ENCODE assay signal across 21 cellular contexts in the genomic region with DNA sequence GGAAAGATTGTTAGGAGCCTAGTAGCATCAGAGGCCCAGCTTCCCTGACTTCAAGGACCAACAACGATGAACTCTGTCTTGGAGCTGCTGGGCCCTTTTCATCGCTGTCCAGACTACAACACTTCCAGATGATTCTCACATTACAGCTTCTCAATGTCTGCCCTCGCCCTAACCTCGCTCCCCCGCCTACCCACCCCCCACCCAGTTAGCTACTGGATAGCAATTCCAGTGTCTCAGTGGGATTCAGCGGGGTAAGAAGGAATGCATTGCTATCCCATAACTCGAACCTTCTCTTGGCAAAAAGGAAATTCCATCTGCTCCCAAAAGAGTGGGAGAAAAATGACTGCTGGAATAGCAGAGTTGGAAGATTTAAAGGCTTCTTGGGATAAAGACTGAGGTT.
"Had no signal": no experiment of that assay in that cellular context is flagged by ENCODE, and none has a peak within 500 bp of the region (broad histone marks: within the 10 kb centered on the region; RNA-seq: fewer than 3 reads in every experiment).

No MANE protein-coding gene starts in this region.

- H3K9me3 ChIP-seq: gastrocnemius medialis, pancreas, thoracic aorta had no signal

- H3K4me1 Mint-ChIP-seq: immature natural killer cell; stimulated activated memory B cell treated with anti-CD40 and anti-IgM and Interleukin-4, amounts not matched to agents 10 μg/mL and 1 μg/mL and 100 μg/mL, for 72 hours; stimulated activated naive CD8-positive, alpha-beta T cell treated with anti-CD3 and anti-CD28 coated beads, Interleukin-15, amount 100 ng/mL, for 72 hours had no signal

- H3K27me3 ChIP-seq: gastrocnemius medialis, pancreas had no signal

- H3K36me3 Mint-ChIP-seq: stimulated activated memory B cell treated with anti-CD40 and anti-IgM and Interleukin-4, amounts not matched to agents 10 μg/mL and 1 μg/mL and 100 μg/mL, for 72 hours had no signal

- H3K27ac ChIP-seq: coronary artery, gastrocnemius medialis, pancreas had no signal

- DNase-seq: effector CD4-positive, alpha-beta T cell; erythroblast; gastrocnemius medialis; immature natural killer cell; left ventricle myocardium superior; mesenchymal stem cell; naive thymus-derived CD4-positive, alpha-beta T cell; pancreas; right cardiac atrium; stimulated activated CD4-positive, alpha-beta T cell treated with anti-CD3 and anti-CD28 coated beads, Interleukin-4, amount 100 ng/mL, for 24 hours; stimulated activated naive CD8-positive, alpha-beta T cell treated with anti-CD3 and anti-CD28 coated beads, Interleukin-15, amount 100 ng/mL, for 72 hours; substantia nigra; trophoblast cell had no signal

- H3K4me1 ChIP-seq: gastrocnemius medialis, pancreas had no signal

- H3K4me3 Mint-ChIP-seq: endodermal cell; immature natural killer cell; naive thymus-derived CD4-positive, alpha-beta T cell; neural crest cell; stimulated activated memory B cell treated with anti-CD40 and anti-IgM and Interleukin-4, amounts not matched to agents 10 μg/mL and 1 μg/mL and 100 μg/mL, for 72 hours; stimulated activated naive CD8-positive, alpha-beta T cell treated with anti-CD3 and anti-CD28 coated beads, Interleukin-15, amount 100 ng/mL, for 72 hours had no signal

- H3K9me3 Mint-ChIP-seq: neural crest cell had no signal

- ATAC-seq: gastrocnemius medialis; left ventricle myocardium superior; naive thymus-derived CD4-positive, alpha-beta T cell; pancreas; right cardiac atrium; stimulated activated memory B cell treated with anti-CD40 and anti-IgM and Interleukin-4, amounts not matched to agents 10 μg/mL and 1 μg/mL and 100 μg/mL, for 72 hours; stimulated activated naive CD8-positive, alpha-beta T cell treated with anti-CD3 and anti-CD28 coated beads, Interleukin-15, amount 100 ng/mL, for 72 hours had no signal

- FAIRE-seq: endothelial cell of umbilical vein, pancreas had no signal

- H3K36me3 ChIP-seq: gastrocnemius medialis, pancreas, thoracic aorta had no signal

- H3K27ac Mint-ChIP-seq: naive thymus-derived CD4-positive, alpha-beta T cell; progenitor cell of endocrine pancreas; stimulated activated memory B cell treated with anti-CD40 and anti-IgM and Interleukin-4, amounts not matched to agents 10 μg/mL and 1 μg/mL and 100 μg/mL, for 72 hours; stimulated activated naive CD8-positive, alpha-beta T cell treated with anti-CD3 and anti-CD28 coated beads, Interleukin-15, amount 100 ng/mL, for 72 hours had no signal

- H3K4me3 ChIP-seq: coronary artery, gastrocnemius medialis, lung, pancreas, thoracic aorta had no signal
